1 cellular context compared by ENCODE assay signal in genomic region chr1:210371916-210372315, GRCh38.
TF ChIP-seq lines count a peak whose summit lies in the region.

No MANE protein-coding gene starts in this region.

TF ChIP-seq in HepG2, 621 proteins besides CTCF, POLR2A, EP300 and RAD21 (continued from another document):
- no peak for TF ChIP-seq ZNF800 (CRISPR knock-in tag; IDR thresholded peaks at IDR 0.05)
- TF ChIP-seq ZKSCAN1 (IDR thresholded peaks at IDR 0.05; ENCODE audit: low read length), result no peak
- no peak for TF ChIP-seq FUBP1 (CRISPR knock-in tag; IDR thresholded peaks at IDR 0.05; ENCODE audit: borderline replicate concordance)
- no peak for TF ChIP-seq GMEB1 (CRISPR knock-in tag; IDR thresholded peaks at IDR 0.05; ENCODE audit: borderline replicate concordance)
- no peak for TF ChIP-seq ZNF337 (CRISPR knock-in tag; IDR thresholded peaks at IDR 0.05; ENCODE audit: borderline replicate concordance, low read depth)
TF ChIP-seq in HepG2: peak in this region for 0.
